ENCODE assay signal across 8 cellular contexts in genomic region chr3:120332646-120333045, GRCh38. TPM values are rescaled to one million over a fixed set of nuclear protein-coding genes. Genes with fewer than 3 reads are reported as not detected.
"Had no signal": no experiment of that assay in that cellular context is flagged by ENCODE, and none has a peak within 500 bp of the region (broad histone marks: within the 10 kb centered on the region; RNA-seq: fewer than 3 reads in every experiment).

No MANE protein-coding gene starts in this region.

- ATAC-seq: GM12878 had no signal

- DNase-seq: GDM1, GF-D8 had no signal

- H3K4me3 ChIP-seq: GM12878 had no signal

- FAIRE-seq: GM12878, GM12891, GM12892, GM18507, GM19239 had no signal

RNA-seq across cellular contexts. Expression of gene GPR156, which starts 47.6 kb away (rescaled TPM):
- total RNA-seq: G401 had no signal
